ENCODE assay signal across 8 cellular contexts in the genomic region with DNA sequence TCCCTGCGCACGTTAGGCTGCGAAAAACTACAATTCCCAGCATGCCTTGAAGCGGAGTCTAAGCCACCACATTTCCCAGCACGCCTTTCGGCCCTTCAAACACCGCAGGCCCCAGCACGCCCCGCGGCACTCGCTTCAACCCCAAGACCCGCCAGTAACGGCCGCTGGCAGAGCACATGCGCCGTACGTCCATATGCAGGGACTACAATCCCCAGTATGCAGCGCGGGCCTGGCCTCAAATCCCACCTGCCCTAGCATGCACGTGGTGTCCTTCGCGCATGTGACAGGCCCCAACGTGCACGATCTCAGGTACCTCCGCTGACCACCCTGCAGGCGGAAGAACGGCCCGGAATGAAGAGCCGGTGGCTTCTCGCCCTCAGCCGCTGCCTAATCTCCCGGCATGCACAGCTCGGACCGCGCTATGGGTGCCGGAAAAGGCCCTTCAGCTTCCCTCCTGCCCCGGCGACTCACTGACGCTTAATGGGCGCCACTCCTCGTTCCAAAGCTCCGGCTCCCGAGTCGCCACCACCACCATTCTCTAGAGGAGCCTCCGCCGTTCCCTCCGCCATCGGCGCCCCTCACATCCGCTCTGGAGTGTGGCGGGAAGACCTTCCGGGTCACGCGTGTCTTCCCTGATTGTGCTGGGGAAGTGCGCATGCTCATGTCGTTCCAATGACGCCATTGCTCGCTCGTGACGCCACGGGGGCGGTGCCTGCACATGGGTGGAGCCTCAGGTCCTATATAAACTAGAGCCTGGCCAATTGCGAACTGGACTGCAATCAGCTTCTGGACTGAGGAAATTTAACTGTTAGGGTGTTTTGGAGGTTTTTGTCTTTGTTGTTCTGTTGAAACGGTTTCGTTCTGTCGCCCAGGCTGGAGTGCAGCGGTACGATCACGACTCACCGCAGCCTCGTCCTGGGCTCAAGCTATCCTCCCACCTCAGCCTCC. TPM values are rescaled to one million over a fixed set of nuclear protein-coding genes. Genes with fewer than 3 reads are reported as not detected.
DNase-seq lines count a peak whose midpoint lies in the region; ATAC-seq, FAIRE-seq and TF ChIP-seq lines count a peak whose summit lies in the region.

A gene with protein sequence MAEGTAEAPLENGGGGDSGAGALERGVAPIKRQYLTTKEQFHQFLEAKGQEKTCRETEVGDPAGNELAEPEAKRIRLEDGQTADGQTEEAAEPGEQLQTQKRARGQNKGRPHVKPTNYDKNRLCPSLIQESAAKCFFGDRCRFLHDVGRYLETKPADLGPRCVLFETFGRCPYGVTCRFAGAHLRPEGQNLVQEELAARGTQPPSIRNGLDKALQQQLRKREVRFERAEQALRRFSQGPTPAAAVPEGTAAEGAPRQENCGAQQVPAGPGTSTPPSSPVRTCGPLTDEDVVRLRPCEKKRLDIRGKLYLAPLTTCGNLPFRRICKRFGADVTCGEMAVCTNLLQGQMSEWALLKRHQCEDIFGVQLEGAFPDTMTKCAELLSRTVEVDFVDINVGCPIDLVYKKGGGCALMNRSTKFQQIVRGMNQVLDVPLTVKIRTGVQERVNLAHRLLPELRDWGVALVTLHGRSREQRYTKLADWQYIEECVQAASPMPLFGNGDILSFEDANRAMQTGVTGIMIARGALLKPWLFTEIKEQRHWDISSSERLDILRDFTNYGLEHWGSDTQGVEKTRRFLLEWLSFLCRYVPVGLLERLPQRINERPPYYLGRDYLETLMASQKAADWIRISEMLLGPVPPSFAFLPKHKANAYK (minus strand): TSS at position 591 of the 948 bp plus-strand sequence. CDS start 22 bp downstream, at position 569.

- no peaks in the 10 kb centered on the region for H3K9me3 ChIP-seq in kidney (ENCODE audit: control insufficient read depth in 1 of 2, low read length in 2 of 2)

- DNase-seq in AML-193 (lab: John Stamatoyannopoulos, UW) = peak; percentile 92 to 95
- DNase-seq in NCI-H510A treated with DMSO at 0.1 percent for 48 hours (lab: John Stamatoyannopoulos, UW) = peak; percentile 96
- DNase-seq in activated CD4-positive, alpha-beta T cell treated with anti-CD3 and anti-CD28 coated beads for 24 hours (ENCODE audit: low read depth in 2 of 2) = peak; percentile 91 to 95
- DNase-seq in chondrocyte (ENCODE audit: low spot score) = no peak
- DNase-seq in kidney = peak; percentile 99
- DNase-seq in stimulated activated CD4-positive, alpha-beta T cell treated with anti-CD3 and anti-CD28 coated beads, Interleukin-15, amount 100 ng/mL, for 24 hours = peak; percentile 97

- ATAC-seq in HG03439 (IDR thresholded peaks at IDR 0.05; ENCODE audit: unreplicated experiment) = peak; percentile 89

- peak within 1 kb of the TSS; percentile 96 for H3K4me3 Mint-ChIP-seq in chondrocyte (ENCODE audit: unreplicated experiment)

- H3K4me3 ChIP-seq in kidney (ENCODE audit: low read length in 2 of 2) = peak within 1 kb of the TSS; percentile 84 to 90

- TF ChIP-seq POLR2A in GM19193 (IDR thresholded peaks at IDR 0.05; ENCODE audit: extremely low read depth, insufficient read depth, insufficient read length) = peak; percentile 77

- H3K27me3 Mint-ChIP-seq in chondrocyte (ENCODE audit: low read depth) = no peaks in the 10 kb centered on the region

- H3K36me3 ChIP-seq in kidney (ENCODE audit: control insufficient read depth in 1 of 2, insufficient read depth in 2 of 2, low read length in 2 of 2) = peaks cover 20 to 25% of the 10 kb centered on the region in 2 donors

- TF ChIP-seq CTCF in chondrocyte (IDR thresholded peaks at IDR 0.05) = no peak
- TF ChIP-seq CTCF in kidney (IDR thresholded peaks at IDR 0.05; ENCODE audit: borderline replicate concordance, extremely low read depth, insufficient read depth) = no peak

- peak within 1 kb of the TSS; percentile 96 to 97 for H3K27ac ChIP-seq in kidney (ENCODE audit: low read depth in 2 of 2, low read length in 2 of 2)

- intact Hi-C loops in kidney (cut with DNase I) = no loop called here

- H3K4me1 ChIP-seq in kidney (ENCODE audit: control insufficient read depth in 1 of 2, insufficient read depth in 1 of 2, low read depth in 1 of 2, low read length in 2 of 2) = peaks cover 6 to 8% of the 10 kb centered on the region in 2 donors

- H3K27ac Mint-ChIP-seq in chondrocyte (ENCODE audit: unreplicated experiment) = peak within 1 kb of the TSS; percentile 99

- H3K36me3 Mint-ChIP-seq in chondrocyte (ENCODE audit: low read depth) = peaks cover 16% of the 10 kb centered on the region

- peak within 1 kb of the TSS; percentile 44 to 63 for H3K9ac ChIP-seq in kidney (ENCODE audit: low read length in 2 of 2)

- H3K4me1 Mint-ChIP-seq in chondrocyte (ENCODE audit: low read depth) = peaks cover 10% of the 10 kb centered on the region

- no peaks in the 10 kb centered on the region for H3K9me3 Mint-ChIP-seq in chondrocyte (ENCODE audit: low read depth)

- FAIRE-seq in kidney (lab: Jason Lieb, UNC) = peak; percentile 88

RNA-seq across cellular contexts. Expression of the gene that starts here (rescaled TPM):
- total RNA-seq in chondrocyte = 14.8 to 19.4 TPM (median 18.4 TPM) in 3 replicates
- 37.6 TPM for total RNA-seq in kidney
- 18.1 TPM for polyA plus RNA-seq in kidney (ENCODE audit: insufficient read depth, low read depth, low replicate concordance)
